ENCODE assay signal across 2 cellular contexts in the genomic region with DNA sequence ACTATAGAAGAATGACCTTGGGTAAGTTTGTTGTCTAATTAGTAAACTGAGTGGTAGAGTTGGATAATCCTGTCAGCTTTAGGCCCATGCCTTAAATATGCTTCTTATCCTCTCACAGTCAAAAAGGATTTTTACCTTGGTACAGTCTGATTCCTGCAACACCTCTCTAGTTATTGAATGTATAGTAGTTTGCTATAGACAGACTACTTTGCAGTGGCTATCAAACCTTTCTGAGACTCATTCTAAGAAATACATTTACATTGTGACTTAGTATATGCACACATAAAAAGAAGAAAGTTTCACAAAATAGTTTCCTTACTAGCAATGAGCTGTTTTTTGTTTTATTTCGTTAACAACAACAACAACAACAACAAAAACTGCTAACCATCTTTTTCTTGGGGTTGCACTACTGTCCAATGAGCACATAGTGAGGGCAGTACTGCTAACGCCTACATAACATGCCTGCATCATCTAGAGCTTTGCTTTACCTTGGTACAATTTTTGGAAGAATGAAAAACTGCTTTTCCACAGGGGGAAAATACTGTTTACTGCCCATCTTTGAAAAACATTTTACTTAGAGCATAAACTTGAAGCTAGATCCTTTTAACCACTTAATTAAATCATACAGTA.
TF ChIP-seq lines count a peak whose summit lies in the region.

No MANE protein-coding gene starts in this region.

TF ChIP-seq in A549, 52 proteins besides CTCF, POLR2A, EP300 and RAD21:
- TF ChIP-seq FOXS1 (CRISPR knock-in tag; IDR thresholded peaks at IDR 0.05) (no peak), CHD2 (IDR thresholded peaks at IDR 0.05; ENCODE audit: low read length, partially characterized antibody) (no peak), JUN (IDR thresholded peaks at IDR 0.05) (no peak), TP53 (CRISPR knock-in tag; IDR thresholded peaks at IDR 0.05) (no peak), ZC3H11A (IDR thresholded peaks at IDR 0.05) (no peak), SREBF2 (IDR thresholded peaks at IDR 0.05) (no peak), ZFP36 (IDR thresholded peaks at IDR 0.05; ENCODE audit: borderline replicate concordance, partially characterized antibody) (no peak), NFE2L2 (conservative IDR thresholded peaks at IDR 0.05; ENCODE audit: low read length) (no peak), GATA3 (IDR thresholded peaks at IDR 0.05; ENCODE audit: borderline replicate concordance) (no peak), EHMT2 (IDR thresholded peaks at IDR 0.05; ENCODE audit: low read depth) (no peak)
TF ChIP-seq in A549: peak in this region for 0.

TF ChIP-seq in WTC11, 78 proteins besides CTCF, POLR2A, EP300 and RAD21:
- TF ChIP-seq ZNF121 (CRISPR knock-in tag; IDR thresholded peaks at IDR 0.05) = no peak
- TF ChIP-seq, protein P1, sequence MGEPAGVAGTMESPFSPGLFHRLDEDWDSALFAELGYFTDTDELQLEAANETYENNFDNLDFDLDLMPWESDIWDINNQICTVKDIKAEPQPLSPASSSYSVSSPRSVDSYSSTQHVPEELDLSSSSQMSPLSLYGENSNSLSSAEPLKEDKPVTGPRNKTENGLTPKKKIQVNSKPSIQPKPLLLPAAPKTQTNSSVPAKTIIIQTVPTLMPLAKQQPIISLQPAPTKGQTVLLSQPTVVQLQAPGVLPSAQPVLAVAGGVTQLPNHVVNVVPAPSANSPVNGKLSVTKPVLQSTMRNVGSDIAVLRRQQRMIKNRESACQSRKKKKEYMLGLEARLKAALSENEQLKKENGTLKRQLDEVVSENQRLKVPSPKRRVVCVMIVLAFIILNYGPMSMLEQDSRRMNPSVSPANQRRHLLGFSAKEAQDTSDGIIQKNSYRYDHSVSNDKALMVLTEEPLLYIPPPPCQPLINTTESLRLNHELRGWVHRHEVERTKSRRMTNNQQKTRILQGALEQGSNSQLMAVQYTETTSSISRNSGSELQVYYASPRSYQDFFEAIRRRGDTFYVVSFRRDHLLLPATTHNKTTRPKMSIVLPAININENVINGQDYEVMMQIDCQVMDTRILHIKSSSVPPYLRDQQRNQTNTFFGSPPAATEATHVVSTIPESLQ (CRISPR knock-in tag; IDR thresholded peaks at IDR 0.05) = no peak
- TF ChIP-seq CREB1 (CRISPR knock-in tag; IDR thresholded peaks at IDR 0.05) = no peak
- TF ChIP-seq MYBL2 (CRISPR knock-in tag; IDR thresholded peaks at IDR 0.05) = no peak
- TF ChIP-seq, protein P2, sequence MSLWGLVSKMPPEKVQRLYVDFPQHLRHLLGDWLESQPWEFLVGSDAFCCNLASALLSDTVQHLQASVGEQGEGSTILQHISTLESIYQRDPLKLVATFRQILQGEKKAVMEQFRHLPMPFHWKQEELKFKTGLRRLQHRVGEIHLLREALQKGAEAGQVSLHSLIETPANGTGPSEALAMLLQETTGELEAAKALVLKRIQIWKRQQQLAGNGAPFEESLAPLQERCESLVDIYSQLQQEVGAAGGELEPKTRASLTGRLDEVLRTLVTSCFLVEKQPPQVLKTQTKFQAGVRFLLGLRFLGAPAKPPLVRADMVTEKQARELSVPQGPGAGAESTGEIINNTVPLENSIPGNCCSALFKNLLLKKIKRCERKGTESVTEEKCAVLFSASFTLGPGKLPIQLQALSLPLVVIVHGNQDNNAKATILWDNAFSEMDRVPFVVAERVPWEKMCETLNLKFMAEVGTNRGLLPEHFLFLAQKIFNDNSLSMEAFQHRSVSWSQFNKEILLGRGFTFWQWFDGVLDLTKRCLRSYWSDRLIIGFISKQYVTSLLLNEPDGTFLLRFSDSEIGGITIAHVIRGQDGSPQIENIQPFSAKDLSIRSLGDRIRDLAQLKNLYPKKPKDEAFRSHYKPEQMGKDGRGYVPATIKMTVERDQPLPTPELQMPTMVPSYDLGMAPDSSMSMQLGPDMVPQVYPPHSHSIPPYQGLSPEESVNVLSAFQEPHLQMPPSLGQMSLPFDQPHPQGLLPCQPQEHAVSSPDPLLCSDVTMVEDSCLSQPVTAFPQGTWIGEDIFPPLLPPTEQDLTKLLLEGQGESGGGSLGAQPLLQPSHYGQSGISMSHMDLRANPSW (CRISPR knock-in tag; conservative IDR thresholded peaks at IDR 0.05; ENCODE audit: low read depth) = no peak
- TF ChIP-seq ZNF423 (CRISPR knock-in tag; IDR thresholded peaks at IDR 0.05) = no peak
